Comparison of ENCODE assay signal across 22 cellular contexts in genomic region chrX:47587906-47588735, GRCh38.
"Had no signal": no experiment of that assay in that cellular context is flagged by ENCODE, and none has a peak within 500 bp of the region (broad histone marks: within the 10 kb centered on the region; RNA-seq: fewer than 3 reads in every experiment).

No MANE protein-coding gene starts in this region.

- H3K27me3 Mint-ChIP-seq: activated naive CD8-positive, alpha-beta T cell treated with anti-CD3 and anti-CD28 coated beads, Interleukin-2, amount 10 ng/mL, durations not matched to agents 7 days and 5 days; stimulated activated naive CD8-positive, alpha-beta T cell treated with anti-CD3 and anti-CD28 coated beads, Interleukin-15, Interleukin-2, amounts not matched to agents 100 ng/mL and 50 ng/mL, for 24 hours had no signal

- H3K4me3 Mint-ChIP-seq: activated naive CD4-positive, alpha-beta T cell treated with anti-CD3 and anti-CD28 coated beads for 36 hours; activated naive CD8-positive, alpha-beta T cell treated with anti-CD3 and anti-CD28 coated beads, Interleukin-2, amount 10 ng/mL, durations not matched to agents 7 days and 5 days; activated T-cell treated with anti-CD3 and anti-CD28 coated beads, Interleukin-2, amount 50 U/mL, for 72 hours; natural killer cell treated with Interleukin-12 subunit alpha and Interleukin-12 subunit beta and Interleukin-15 and Interleukin-18, amount 100 ng/mL, for 72 hours; stimulated activated naive CD8-positive, alpha-beta T cell treated with anti-CD3 and anti-CD28 coated beads, Interleukin-15, Interleukin-2, amounts not matched to agents 100 ng/mL and 50 ng/mL, for 24 hours; WTC11 had no signal

- H3K36me3 Mint-ChIP-seq: natural killer cell treated with Interleukin-12 subunit alpha and Interleukin-12 subunit beta and Interleukin-15 and Interleukin-18, amount 100 ng/mL, for 72 hours; WTC11 had no signal

- DNase-seq: activated CD8-positive, alpha-beta memory T cell treated with anti-CD3 and anti-CD28 coated beads, Interleukin-2, amount 50 U/mL, for 48 hours; activated effector memory CD4-positive, alpha-beta T cell treated with Interleukin-2 at 50 U/mL for 16 hours; activated naive CD4-positive, alpha-beta T cell treated with anti-CD3 and anti-CD28 coated beads for 36 hours; activated naive CD8-positive, alpha-beta T cell treated with anti-CD3 and anti-CD28 coated beads, Interleukin-2, amount 10 ng/mL, durations not matched to agents 7 days and 5 days; activated T-cell treated with anti-CD3 and anti-CD28 coated beads, Interleukin-2, amount 50 U/mL, for 72 hours; amniotic stem cell; colonic mucosa; foreskin melanocyte; hippocampal formation; left ventricle myocardium superior; mammary epithelial cell; midbrain; psoas muscle; stimulated activated CD4-positive, alpha-beta T cell treated with anti-CD3 and anti-CD28 coated beads, Interleukin-4, amount 100 ng/mL, for 4 hours; T-helper 1 cell; thyroid gland had no signal

- H3K4me3 ChIP-seq: colonic mucosa, ovary, psoas muscle, thyroid gland had no signal

- H3K9me3 ChIP-seq: colonic mucosa, ovary, psoas muscle, thyroid gland had no signal

- H3K36me3 ChIP-seq: colonic mucosa, ovary, thyroid gland had no signal

- ATAC-seq: activated T-cell treated with anti-CD3 and anti-CD28 coated beads, Interleukin-2, amount 50 U/mL, for 72 hours; left ventricle myocardium superior; psoas muscle; right cardiac atrium; WTC11 had no signal

- H3K27me3 ChIP-seq: colonic mucosa, ovary, thyroid gland had no signal

- H3K27ac ChIP-seq: colonic mucosa, epithelial cell of prostate, ovary, psoas muscle, thyroid gland had no signal

- H3K9me3 Mint-ChIP-seq: activated naive CD4-positive, alpha-beta T cell treated with anti-CD3 and anti-CD28 coated beads for 36 hours; activated naive CD8-positive, alpha-beta T cell treated with anti-CD3 and anti-CD28 coated beads, Interleukin-2, amount 10 ng/mL, durations not matched to agents 7 days and 5 days; activated T-cell treated with anti-CD3 and anti-CD28 coated beads, Interleukin-2, amount 50 U/mL, for 72 hours; natural killer cell treated with Interleukin-12 subunit alpha and Interleukin-12 subunit beta and Interleukin-15 and Interleukin-18, amount 100 ng/mL, for 72 hours; stimulated activated naive CD8-positive, alpha-beta T cell treated with anti-CD3 and anti-CD28 coated beads, Interleukin-15, Interleukin-2, amounts not matched to agents 100 ng/mL and 50 ng/mL, for 24 hours; WTC11 had no signal

- H3K27ac Mint-ChIP-seq: activated naive CD4-positive, alpha-beta T cell treated with anti-CD3 and anti-CD28 coated beads for 36 hours; activated naive CD8-positive, alpha-beta T cell treated with anti-CD3 and anti-CD28 coated beads, Interleukin-2, amount 10 ng/mL, durations not matched to agents 7 days and 5 days; activated T-cell treated with anti-CD3 and anti-CD28 coated beads, Interleukin-2, amount 50 U/mL, for 72 hours; natural killer cell treated with Interleukin-12 subunit alpha and Interleukin-12 subunit beta and Interleukin-15 and Interleukin-18, amount 100 ng/mL, for 72 hours; stimulated activated naive CD8-positive, alpha-beta T cell treated with anti-CD3 and anti-CD28 coated beads, Interleukin-15, Interleukin-2, amounts not matched to agents 100 ng/mL and 50 ng/mL, for 24 hours; WTC11 had no signal

- H3K4me1 ChIP-seq: colonic mucosa, psoas muscle, thyroid gland had no signal
